Comparison of ENCODE assay signal across 10 cellular contexts in the genomic region with DNA sequence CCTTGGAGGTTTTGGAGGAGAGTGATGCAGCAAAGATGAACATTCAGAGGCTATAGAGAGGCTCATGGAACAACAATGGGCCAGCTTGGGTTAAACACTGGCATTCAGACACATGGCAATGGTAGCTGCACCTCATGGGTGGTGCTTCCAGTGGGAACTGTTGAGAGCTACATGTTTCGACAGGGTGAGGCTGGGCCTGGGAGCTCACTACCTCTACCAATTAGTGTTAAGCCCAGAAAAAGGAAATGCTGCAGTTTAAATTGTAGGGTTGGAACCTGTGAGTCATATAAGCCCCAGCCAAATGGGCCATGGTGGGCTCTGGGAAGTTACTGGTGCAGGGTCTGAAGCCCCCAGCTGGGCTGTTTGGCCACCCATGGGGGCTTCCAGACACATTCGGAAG.
DNase-seq lines count a peak whose midpoint lies in the region; ATAC-seq and TF ChIP-seq lines count a peak whose summit lies in the region.
"Had no signal": no experiment of that assay in that cellular context is flagged by ENCODE, and none has a peak within 500 bp of the region (broad histone marks: within the 10 kb centered on the region; RNA-seq: fewer than 3 reads in every experiment).

No MANE protein-coding gene starts in this region.

- peak overlapping the region; percentile 76 for H3K27ac Mint-ChIP-seq in stimulated activated memory B cell treated with anti-CD40 and anti-IgM and Interleukin-4, amounts not matched to agents 10 μg/mL and 1 μg/mL and 100 μg/mL, for 72 hours

- no peak for DNase-seq in epithelial cell of prostate (ENCODE audit: low read depth, low spot score)
- DNase-seq in A172 (ENCODE audit: low spot score): no peak
- DNase-seq in NCI-H2171 (lab: John Stamatoyannopoulos, UW): no peak
- no peak for DNase-seq in DMS153 treated with DMSO at 0.1 percent for 48 hours (lab: John Stamatoyannopoulos, UW; ENCODE audit: unreplicated experiment)
- DNase-seq: effector CD4-positive, alpha-beta T cell; T-helper 1 cell had no signal

- no peak overlapping the region for H3K4me3 Mint-ChIP-seq in stimulated activated memory B cell treated with anti-CD40 and anti-IgM and Interleukin-4, amounts not matched to agents 10 μg/mL and 1 μg/mL and 100 μg/mL, for 72 hours

- TF ChIP-seq RAD21 in Ishikawa (IDR thresholded peaks at IDR 0.05; ENCODE audit: low read depth): no peak

- ATAC-seq in GM18861 (IDR thresholded peaks at IDR 0.05; ENCODE audit: unreplicated experiment): peak; percentile 10
- ATAC-seq in stimulated activated memory B cell treated with anti-CD40 and anti-IgM and Interleukin-4, amounts not matched to agents 10 μg/mL and 1 μg/mL and 100 μg/mL, for 72 hours: peak; percentile 53
- ATAC-seq in HG03520 (IDR thresholded peaks at IDR 0.05; ENCODE audit: unreplicated experiment): no peak

- TF ChIP-seq EP300 in Ishikawa (IDR thresholded peaks at IDR 0.05; ENCODE audit: borderline replicate concordance): no peak

- peaks cover 49% of the 10 kb centered on the region for H3K4me1 Mint-ChIP-seq in stimulated activated memory B cell treated with anti-CD40 and anti-IgM and Interleukin-4, amounts not matched to agents 10 μg/mL and 1 μg/mL and 100 μg/mL, for 72 hours

- peak overlapping the region; percentile 66 for H3K27ac ChIP-seq in epithelial cell of prostate

- no peaks in the 10 kb centered on the region for H3K9me3 Mint-ChIP-seq in stimulated activated memory B cell treated with anti-CD40 and anti-IgM and Interleukin-4, amounts not matched to agents 10 μg/mL and 1 μg/mL and 100 μg/mL, for 72 hours

- H3K27me3 Mint-ChIP-seq in stimulated activated memory B cell treated with anti-CD40 and anti-IgM and Interleukin-4, amounts not matched to agents 10 μg/mL and 1 μg/mL and 100 μg/mL, for 72 hours: no peaks in the 10 kb centered on the region

- H3K36me3 Mint-ChIP-seq in stimulated activated memory B cell treated with anti-CD40 and anti-IgM and Interleukin-4, amounts not matched to agents 10 μg/mL and 1 μg/mL and 100 μg/mL, for 72 hours: no peaks in the 10 kb centered on the region

TF ChIP-seq in Ishikawa, 13 proteins besides CTCF, POLR2A, EP300 and RAD21:
- TF ChIP-seq TAF1 (IDR thresholded peaks at IDR 0.05; ENCODE audit: low read depth) (no peak), CEBPB (IDR thresholded peaks at IDR 0.05) (no peak), EGR1 (IDR thresholded peaks at IDR 0.05) (no peak), TCF12 (IDR thresholded peaks at IDR 0.05; ENCODE audit: low read depth) (no peak), NFIC (IDR thresholded peaks at IDR 0.05) (no peak), YY1 (IDR thresholded peaks at IDR 0.05; ENCODE audit: low read depth) (no peak)
- TF ChIP-seq, protein P1, sequence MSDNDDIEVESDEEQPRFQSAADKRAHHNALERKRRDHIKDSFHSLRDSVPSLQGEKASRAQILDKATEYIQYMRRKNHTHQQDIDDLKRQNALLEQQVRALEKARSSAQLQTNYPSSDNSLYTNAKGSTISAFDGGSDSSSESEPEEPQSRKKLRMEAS (IDR thresholded peaks at IDR 0.05): 0 out of 2 replicates have a peak, but pooled peaks have one; percentile 36
- TF ChIP-seq, protein P2, sequence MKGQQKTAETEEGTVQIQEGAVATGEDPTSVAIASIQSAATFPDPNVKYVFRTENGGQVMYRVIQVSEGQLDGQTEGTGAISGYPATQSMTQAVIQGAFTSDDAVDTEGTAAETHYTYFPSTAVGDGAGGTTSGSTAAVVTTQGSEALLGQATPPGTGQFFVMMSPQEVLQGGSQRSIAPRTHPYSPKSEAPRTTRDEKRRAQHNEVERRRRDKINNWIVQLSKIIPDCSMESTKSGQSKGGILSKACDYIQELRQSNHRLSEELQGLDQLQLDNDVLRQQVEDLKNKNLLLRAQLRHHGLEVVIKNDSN (IDR thresholded peaks at IDR 0.05): no peak
TF ChIP-seq in Ishikawa: peak in this region for 1.
